ENCODE assay signal across 13 cellular contexts in the genomic region with DNA sequence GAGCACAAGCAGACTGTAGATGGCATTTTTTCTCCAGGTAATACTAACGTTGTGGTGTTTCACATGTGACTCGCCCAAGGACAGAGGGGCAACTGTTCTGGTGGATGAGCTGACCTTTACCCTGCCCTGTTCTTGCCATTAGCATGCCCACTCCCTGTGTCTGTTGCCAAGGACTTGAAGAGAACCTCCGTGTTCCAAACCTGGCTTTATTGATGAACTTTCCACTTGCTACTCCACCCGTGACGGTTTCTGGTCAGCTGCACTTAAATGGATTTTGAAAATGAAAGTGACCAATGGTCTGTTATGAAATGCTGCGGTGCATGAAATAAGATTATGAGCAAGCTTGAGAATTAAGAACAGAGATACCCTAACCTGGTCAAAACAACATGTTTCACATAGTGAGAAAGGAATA. TPM values are rescaled to one million over a fixed set of nuclear protein-coding genes. Genes with fewer than 3 reads are reported as not detected.
DNase-seq lines count a peak whose midpoint lies in the region; ATAC-seq and TF ChIP-seq lines count a peak whose summit lies in the region.
"Had no signal": no experiment of that assay in that cellular context is flagged by ENCODE, and none has a peak within 500 bp of the region (broad histone marks: within the 10 kb centered on the region; RNA-seq: fewer than 3 reads in every experiment).

No MANE protein-coding gene starts in this region.

- peak overlapping the region; percentile 17 for H3K4me3 ChIP-seq in lower lobe of right lung
- H3K4me3 ChIP-seq: BLaER1 treated with 17β-estradiol and CSF1 and Interleukin-3, amounts not matched to agents 10 nM and 100 nM had no signal

- peak; percentile 63 for ATAC-seq in GM18498 (IDR thresholded peaks at IDR 0.05; ENCODE audit: unreplicated experiment)
- peak; percentile 61 for ATAC-seq in GM21576 (IDR thresholded peaks at IDR 0.05; ENCODE audit: unreplicated experiment)
- peak; percentile 65 for ATAC-seq in HG03442 (IDR thresholded peaks at IDR 0.05; ENCODE audit: unreplicated experiment)
- peak; percentile 29 to 39 for ATAC-seq in lower lobe of right lung
- ATAC-seq: activated T-cell treated with anti-CD3 and anti-CD28 coated beads, Interleukin-2, amount 50 U/mL, for 72 hours had no signal

- DNase-seq in lower lobe of right lung (no peak), nephron progenitor cell (no peak), cerebellum (ENCODE audit: low spot score) (no peak), caudate nucleus (lab: John Stamatoyannopoulos, UW) (no peak)
- no peak for DNase-seq in activated T-cell treated with anti-CD3 and anti-CD28 coated beads, Interleukin-2, amount 50 U/mL, for 48 hours
- DNase-seq: activated T-cell treated with anti-CD3 and anti-CD28 coated beads, Interleukin-2, amount 50 U/mL, for 72 hours; NCI-H510A treated with DMSO at 0.1 percent for 48 hours had no signal

- peaks cover 44% of the 10 kb centered on the region for H3K4me1 ChIP-seq in lower lobe of right lung

- H3K9me3 Mint-ChIP-seq in nephron progenitor cell = no peaks in the 10 kb centered on the region
- H3K9me3 Mint-ChIP-seq: activated T-cell treated with anti-CD3 and anti-CD28 coated beads, Interleukin-2, amount 50 U/mL, for 72 hours; dendritic cell treated with granulocyte-macrophage colony-stimulating factor and Interleukin-4, amounts not matched to agents 40 ng/mL and 50 ng/mL, for 4 days; T-helper 1 cell treated with Interleukin-12 subunit alpha and Interleukin-12 subunit beta and Interleukin-4 antibody, amounts not matched to agents 30 μg/mL and 1 μg/mL, for 36 hours had no signal

- no peaks in the 10 kb centered on the region for H3K27me3 Mint-ChIP-seq in nephron progenitor cell (ENCODE audit: low read depth, poor library complexity)
- H3K27me3 Mint-ChIP-seq: dendritic cell treated with granulocyte-macrophage colony-stimulating factor and Interleukin-4, amounts not matched to agents 40 ng/mL and 50 ng/mL, for 4 days had no signal

- no peak overlapping the region for H3K4me3 Mint-ChIP-seq in nephron progenitor cell
- H3K4me3 Mint-ChIP-seq: activated T-cell treated with anti-CD3 and anti-CD28 coated beads, Interleukin-2, amount 50 U/mL, for 72 hours; dendritic cell treated with granulocyte-macrophage colony-stimulating factor and Interleukin-4, amounts not matched to agents 40 ng/mL and 50 ng/mL, for 4 days; T-helper 1 cell treated with Interleukin-12 subunit alpha and Interleukin-12 subunit beta and Interleukin-4 antibody, amounts not matched to agents 30 μg/mL and 1 μg/mL, for 36 hours had no signal

- peaks cover 41% of the 10 kb centered on the region for H3K4me1 Mint-ChIP-seq in nephron progenitor cell

- peaks cover 8% of the 10 kb centered on the region for H3K36me3 Mint-ChIP-seq in nephron progenitor cell (ENCODE audit: low read depth)

- peak overlapping the region; percentile 13 for H3K27ac ChIP-seq in lower lobe of right lung
- no peak overlapping the region for H3K27ac ChIP-seq in caudate nucleus (ENCODE audit: low read depth, low read length)
- H3K27ac ChIP-seq: BLaER1 treated with 17β-estradiol and CSF1 and Interleukin-3, amounts not matched to agents 10 nM and 100 nM had no signal

- no peak overlapping the region for H3K27ac Mint-ChIP-seq in nephron progenitor cell
- H3K27ac Mint-ChIP-seq: activated T-cell treated with anti-CD3 and anti-CD28 coated beads, Interleukin-2, amount 50 U/mL, for 72 hours; dendritic cell treated with granulocyte-macrophage colony-stimulating factor and Interleukin-4, amounts not matched to agents 40 ng/mL and 50 ng/mL, for 4 days; T-helper 1 cell treated with Interleukin-12 subunit alpha and Interleukin-12 subunit beta and Interleukin-4 antibody, amounts not matched to agents 30 μg/mL and 1 μg/mL, for 36 hours had no signal

- intact Hi-C loops in lower lobe of right lung (cut with DNase I) = no loop called here

- H3K27me3 ChIP-seq in lower lobe of right lung (ENCODE audit: low read depth) = no peaks in the 10 kb centered on the region
- H3K27me3 ChIP-seq: BLaER1 treated with 17β-estradiol and CSF1 and Interleukin-3, amounts not matched to agents 10 nM and 100 nM had no signal

- H3K9me3 ChIP-seq in lower lobe of right lung = no peaks in the 10 kb centered on the region
- H3K9me3 ChIP-seq: BLaER1 treated with 17β-estradiol and CSF1 and Interleukin-3, amounts not matched to agents 10 nM and 100 nM had no signal

- TF ChIP-seq CTCF in lower lobe of right lung (IDR thresholded peaks at IDR 0.05) (no peak), nephron progenitor cell (IDR thresholded peaks at IDR 0.05) (no peak)

- H3K36me3 ChIP-seq in lower lobe of right lung = no peaks in the 10 kb centered on the region

RNA-seq across cellular contexts. Expression of a gene that starts 30.4 kb away (rescaled TPM):
- total RNA-seq in lower lobe of right lung (12.8 TPM), cerebellum (21.4 TPM)
